ENCODE assay signal across 21 cellular contexts in the genomic region with DNA sequence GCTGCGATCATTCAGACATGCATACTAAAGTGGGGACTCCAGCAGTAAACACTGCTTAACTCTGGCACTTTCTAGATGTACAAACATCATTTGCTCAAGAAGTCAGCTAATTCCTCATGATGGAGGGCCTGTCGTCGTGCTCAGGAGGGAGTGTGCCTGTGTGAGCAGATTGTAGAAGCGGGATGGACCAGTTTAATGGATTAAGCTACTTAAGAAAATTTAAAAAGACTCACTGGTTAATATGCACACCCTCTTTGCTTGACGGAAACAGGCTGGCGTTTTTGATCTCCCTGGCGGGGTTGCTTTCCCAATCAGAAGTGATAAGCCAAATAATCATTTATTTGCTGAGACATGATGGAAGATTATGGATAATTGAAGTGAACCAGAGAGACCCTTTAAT.
"Had no signal": no experiment of that assay in that cellular context is flagged by ENCODE, and none has a peak within 500 bp of the region (broad histone marks: within the 10 kb centered on the region; RNA-seq: fewer than 3 reads in every experiment).

No MANE protein-coding gene starts in this region.

- H3K4me1 Mint-ChIP-seq: activated B cell treated with CpG ODN at 0.5 μM for 24 hours; activated CD4-positive, alpha-beta T cell treated with anti-CD3 and anti-CD28 coated beads, Interleukin-2, amount 10 ng/mL, durations not matched to agents 24 days and 14 days; activated naive CD8-positive, alpha-beta T cell treated with anti-CD3 and anti-CD28 coated beads, Interleukin-2, amount 10 ng/mL, durations not matched to agents 7 days and 5 days; activated T-helper 17 cell treated with anti-CD3 and anti-CD28 coated beads, Interleukin-2, amount 50 U/mL, for 72 hours; memory B cell; stimulated activated effector memory CD8-positive, alpha-beta T cell treated with anti-CD3 and anti-CD28 coated beads, Interleukin-12 subunit alpha, Interleukin-12 subunit beta, amount 100 ng/mL, for 72 hours had no signal

- H3K9me3 Mint-ChIP-seq: activated B cell treated with CpG ODN at 0.5 μM for 24 hours; activated CD4-positive, alpha-beta T cell treated with anti-CD3 and anti-CD28 coated beads, Interleukin-2, amount 10 ng/mL, durations not matched to agents 24 days and 14 days; activated CD8-positive, alpha-beta T cell treated with anti-CD3 and anti-CD28 coated beads for 36 hours; activated naive CD8-positive, alpha-beta T cell treated with anti-CD3 and anti-CD28 coated beads, Interleukin-2, amount 10 ng/mL, durations not matched to agents 7 days and 5 days; activated T-helper 17 cell treated with anti-CD3 and anti-CD28 coated beads, Interleukin-2, amount 50 U/mL, for 72 hours; memory B cell; stimulated activated effector memory CD8-positive, alpha-beta T cell treated with anti-CD3 and anti-CD28 coated beads, Interleukin-12 subunit alpha, Interleukin-12 subunit beta, amount 100 ng/mL, for 72 hours; type B pancreatic cell had no signal

- DNase-seq: activated B cell treated with CpG ODN at 0.5 μM for 24 hours; activated CD4-positive, alpha-beta T cell treated with anti-CD3 and anti-CD28 coated beads, Interleukin-2, amount 10 ng/mL, durations not matched to agents 24 days and 14 days; activated CD8-positive, alpha-beta T cell treated with anti-CD3 and anti-CD28 coated beads for 36 hours; activated naive CD4-positive, alpha-beta T cell treated with Interleukin-2 at 50 U/mL for 16 hours; activated naive CD8-positive, alpha-beta T cell treated with anti-CD3 and anti-CD28 coated beads, Interleukin-2, amount 10 ng/mL, durations not matched to agents 7 days and 5 days; activated T-cell treated with anti-CD3 and anti-CD28 coated beads, Interleukin-2, amount 50 U/mL, for 1 hour; cortex of kidney; foreskin fibroblast; heart right ventricle; left ventricle myocardium inferior; mucosa of descending colon; naive thymus-derived CD4-positive, alpha-beta T cell; stimulated activated CD4-positive, alpha-beta T cell treated with anti-CD3 and anti-CD28 coated beads, Interleukin-4, amount 100 ng/mL, for 24 hours; stomach had no signal

- H3K27me3 ChIP-seq: stomach had no signal

- H3K4me1 ChIP-seq: left ventricle myocardium inferior, parathyroid adenoma had no signal

- FAIRE-seq: endothelial cell of umbilical vein had no signal

- H3K4me3 ChIP-seq: heart right ventricle, left ventricle myocardium inferior, mucosa of descending colon, stomach had no signal

- ATAC-seq: activated CD8-positive, alpha-beta T cell treated with anti-CD3 and anti-CD28 coated beads for 36 hours; activated T-helper 17 cell treated with anti-CD3 and anti-CD28 coated beads, Interleukin-2, amount 50 U/mL, for 72 hours; heart right ventricle; mucosa of descending colon; naive thymus-derived CD4-positive, alpha-beta T cell; sciatic nerve; stimulated activated effector memory CD8-positive, alpha-beta T cell treated with anti-CD3 and anti-CD28 coated beads, Interleukin-12 subunit alpha, Interleukin-12 subunit beta, amount 100 ng/mL, for 72 hours had no signal

- H3K36me3 Mint-ChIP-seq: activated naive CD8-positive, alpha-beta T cell treated with anti-CD3 and anti-CD28 coated beads, Interleukin-2, amount 10 ng/mL, durations not matched to agents 7 days and 5 days; memory B cell; naive thymus-derived CD4-positive, alpha-beta T cell; stimulated activated effector memory CD8-positive, alpha-beta T cell treated with anti-CD3 and anti-CD28 coated beads, Interleukin-12 subunit alpha, Interleukin-12 subunit beta, amount 100 ng/mL, for 72 hours had no signal

- H3K27ac Mint-ChIP-seq: activated B cell treated with CpG ODN at 0.5 μM for 24 hours; activated CD4-positive, alpha-beta T cell treated with anti-CD3 and anti-CD28 coated beads, Interleukin-2, amount 10 ng/mL, durations not matched to agents 24 days and 14 days; activated CD8-positive, alpha-beta T cell treated with anti-CD3 and anti-CD28 coated beads for 36 hours; activated naive CD8-positive, alpha-beta T cell treated with anti-CD3 and anti-CD28 coated beads, Interleukin-2, amount 10 ng/mL, durations not matched to agents 7 days and 5 days; activated T-helper 17 cell treated with anti-CD3 and anti-CD28 coated beads, Interleukin-2, amount 50 U/mL, for 72 hours; memory B cell; naive thymus-derived CD4-positive, alpha-beta T cell; stimulated activated effector memory CD8-positive, alpha-beta T cell treated with anti-CD3 and anti-CD28 coated beads, Interleukin-12 subunit alpha, Interleukin-12 subunit beta, amount 100 ng/mL, for 72 hours; type B pancreatic cell had no signal

- H3K4me3 Mint-ChIP-seq: activated B cell treated with CpG ODN at 0.5 μM for 24 hours; activated CD4-positive, alpha-beta T cell treated with anti-CD3 and anti-CD28 coated beads, Interleukin-2, amount 10 ng/mL, durations not matched to agents 24 days and 14 days; activated CD8-positive, alpha-beta T cell treated with anti-CD3 and anti-CD28 coated beads for 36 hours; activated naive CD8-positive, alpha-beta T cell treated with anti-CD3 and anti-CD28 coated beads, Interleukin-2, amount 10 ng/mL, durations not matched to agents 7 days and 5 days; activated T-helper 17 cell treated with anti-CD3 and anti-CD28 coated beads, Interleukin-2, amount 50 U/mL, for 72 hours; memory B cell; naive thymus-derived CD4-positive, alpha-beta T cell; stimulated activated effector memory CD8-positive, alpha-beta T cell treated with anti-CD3 and anti-CD28 coated beads, Interleukin-12 subunit alpha, Interleukin-12 subunit beta, amount 100 ng/mL, for 72 hours; type B pancreatic cell had no signal

- H3K27ac ChIP-seq: heart right ventricle, left ventricle myocardium inferior, parathyroid adenoma, stomach had no signal

- H3K9ac ChIP-seq: parathyroid adenoma had no signal

- H3K36me3 ChIP-seq: heart right ventricle, left ventricle myocardium inferior, stomach had no signal

- H3K9me3 ChIP-seq: heart right ventricle, left ventricle myocardium inferior, mucosa of descending colon, stomach had no signal

- H3K27me3 Mint-ChIP-seq: activated CD4-positive, alpha-beta T cell treated with anti-CD3 and anti-CD28 coated beads, Interleukin-2, amount 10 ng/mL, durations not matched to agents 24 days and 14 days; activated CD8-positive, alpha-beta T cell treated with anti-CD3 and anti-CD28 coated beads for 36 hours; type B pancreatic cell had no signal
